ENCODE assay signal across 22 cellular contexts in the genomic region with DNA sequence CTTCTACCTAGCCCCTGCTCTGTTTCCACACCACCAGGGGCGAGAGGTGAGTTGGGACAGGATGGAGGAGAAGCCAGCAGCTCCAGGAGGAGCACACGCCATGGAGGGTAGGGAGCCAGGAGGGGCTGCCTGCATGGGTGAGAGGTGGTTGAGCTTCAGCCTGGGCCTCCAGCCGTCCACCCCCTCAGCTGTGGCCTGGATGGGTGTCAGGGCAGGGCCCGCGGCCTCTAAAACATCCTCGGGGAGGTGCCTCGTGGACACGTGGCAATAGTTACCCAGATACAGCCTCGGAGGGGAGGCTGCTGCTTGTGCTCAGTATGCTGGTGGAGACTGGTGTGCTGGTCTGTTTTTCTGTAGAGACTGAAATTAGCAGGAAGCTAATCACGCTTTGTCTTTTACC.
"Had no signal": no experiment of that assay in that cellular context is flagged by ENCODE, and none has a peak within 500 bp of the region (broad histone marks: within the 10 kb centered on the region; RNA-seq: fewer than 3 reads in every experiment).

No MANE protein-coding gene starts in this region.

- H3K27me3 ChIP-seq: SJSA1 had no signal

- H3K9me3 ChIP-seq: SJSA1 had no signal

- H3K36me3 ChIP-seq: SJSA1 had no signal

- DNase-seq: IMR-90, Karpas-422, KG1, MM.1S, NCI-H1092 treated with DMSO at 0.1 percent for 48 hours, NCI-H1436, NCI-H187, NCI-H2029, NCI-H2081 treated with DMSO at 0.1 percent for 48 hours, NCI-H2171, NCI-H226, NCI-H446, NCI-H510A, NCI-H524 treated with DMSO at 0.1 percent for 48 hours, NCI-H69, NCI-H774, Right ventricle myocardium superior, RPMI8226, SIG-M5 had no signal

- H3K27ac ChIP-seq: HL-60, SJSA1, SK-N-MC had no signal

- H3K4me3 ChIP-seq: SJSA1, SK-N-MC had no signal
